ENCODE assay signal across 15 cellular contexts in the genomic region with DNA sequence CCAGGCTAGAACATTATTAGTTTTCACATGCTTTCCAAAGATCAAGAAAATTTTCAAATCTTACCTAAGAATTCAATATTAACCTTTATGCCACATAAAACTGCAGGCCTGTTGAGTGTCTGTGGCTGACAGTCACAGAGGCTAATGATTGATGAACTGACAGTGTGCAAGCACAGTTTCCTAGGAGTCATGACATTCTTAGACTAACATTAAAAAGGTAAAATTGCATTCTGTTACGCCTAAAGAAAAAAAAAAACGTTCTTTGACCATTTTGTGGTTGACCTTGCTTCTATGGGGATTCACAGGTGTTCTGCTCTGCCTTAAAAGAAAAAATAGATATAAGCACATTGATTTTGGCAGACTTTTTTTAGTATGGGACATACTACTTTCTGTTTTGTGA.
"Had no signal": no experiment of that assay in that cellular context is flagged by ENCODE, and none has a peak within 500 bp of the region (broad histone marks: within the 10 kb centered on the region; RNA-seq: fewer than 3 reads in every experiment).

No MANE protein-coding gene starts in this region.

- H3K9me3 ChIP-seq: right lobe of liver had no signal

- H3K4me1 ChIP-seq: right lobe of liver, spleen had no signal

- H3K27ac ChIP-seq: dorsolateral prefrontal cortex, right lobe of liver, spleen had no signal

- DNase-seq: activated CD4-positive, alpha-beta T cell treated with anti-CD3 and anti-CD28 coated beads for 48 hours; activated CD8-positive, alpha-beta T cell treated with anti-CD3 and anti-CD28 coated beads, Interleukin-2, amount 10 ng/mL, durations not matched to agents 7 days and 5 days; activated naive CD4-positive, alpha-beta T cell; aorta; dorsolateral prefrontal cortex; left cardiac atrium; mammary epithelial cell; natural killer cell; nucleus accumbens; right lobe of liver; spleen; stimulated activated CD4-positive, alpha-beta T cell treated with anti-CD3 and anti-CD28 coated beads, Interleukin-1b, Interleukin-23, amount 100 ng/mL, for 48 hours; stimulated activated naive B cell treated with anti-CD40 and anti-IgM and Interleukin-4, amounts not matched to agents 10 μg/mL and 1 μg/mL and 100 μg/mL, for 72 hours; trophoblast cell had no signal

- H3K36me3 ChIP-seq: right lobe of liver, spleen had no signal

- H3K4me3 ChIP-seq: dorsolateral prefrontal cortex, right lobe of liver, spleen had no signal

- ATAC-seq: activated CD8-positive, alpha-beta T cell treated with anti-CD3 and anti-CD28 coated beads, Interleukin-2, amount 10 ng/mL, durations not matched to agents 7 days and 5 days; left cardiac atrium; natural killer cell; right lobe of liver; stimulated activated naive B cell treated with anti-CD40 and anti-IgM and Interleukin-4, amounts not matched to agents 10 μg/mL and 1 μg/mL and 100 μg/mL, for 72 hours; WTC11 had no signal

- H3K27me3 ChIP-seq: dorsolateral prefrontal cortex, right lobe of liver, spleen had no signal
